ENCODE assay signal across 17 cellular contexts in genomic region chr6:109453156-109453555, GRCh38. TPM values are rescaled to one million over a fixed set of nuclear protein-coding genes. Genes with fewer than 3 reads are reported as not detected.
A peak's percentile ranks its signal among the peaks of the same experiment; 100 is the strongest.
DNase-seq lines count a peak whose midpoint lies in the region; FAIRE-seq and TF ChIP-seq lines count a peak whose summit lies in the region.
"Had no signal": no experiment of that assay in that cellular context is flagged by ENCODE, and none has a peak within 500 bp of the region (broad histone marks: within the 10 kb centered on the region; RNA-seq: fewer than 3 reads in every experiment).

No MANE protein-coding gene starts in this region.

- peaks cover 23% of the 10 kb centered on the region for H3K79me2 ChIP-seq in astrocyte (ENCODE audit: insufficient read depth, low read length)
- peaks cover 24% of the 10 kb centered on the region for H3K79me2 ChIP-seq in neural progenitor cell (ENCODE audit: low read depth)

- H4K20me1 ChIP-seq in astrocyte (ENCODE audit: insufficient read depth, low read length) (peaks cover 38% of the 10 kb centered on the region), neural progenitor cell (ENCODE audit: low read depth) (peaks cover 4% of the 10 kb centered on the region)

- peak overlapping the region; percentile 98 for H3K4me3 Mint-ChIP-seq in activated CD4-positive, alpha-beta T cell treated with anti-CD3 and anti-CD28 coated beads, Interleukin-2, amount 10 ng/mL, durations not matched to agents 24 days and 14 days
- H3K4me3 Mint-ChIP-seq in CD8-positive, alpha-beta memory T cell: peak overlapping the region in 4 of 7 donors; percentile 22 to 79 (median 53)
- no peak overlapping the region for H3K4me3 Mint-ChIP-seq in astrocyte (ENCODE audit: unreplicated experiment)
- peak overlapping the region; percentile 78 for H3K4me3 Mint-ChIP-seq in neural progenitor cell
- H3K4me3 Mint-ChIP-seq: GM23338 had no signal

- no peak overlapping the region for H3K27ac Mint-ChIP-seq in activated CD4-positive, alpha-beta T cell treated with anti-CD3 and anti-CD28 coated beads, Interleukin-2, amount 10 ng/mL, durations not matched to agents 24 days and 14 days
- peak overlapping the region in 6 of 8 donors; percentile 50 to 99 (median 80) for H3K27ac Mint-ChIP-seq in CD8-positive, alpha-beta memory T cell
- H3K27ac Mint-ChIP-seq in astrocyte (ENCODE audit: unreplicated experiment) (peak overlapping the region; percentile 26), neural progenitor cell (no peak overlapping the region)
- H3K27ac Mint-ChIP-seq: GM23338 had no signal

- DNase-seq in activated CD4-positive, alpha-beta T cell treated with anti-CD3 and anti-CD28 coated beads, Interleukin-2, amount 10 ng/mL, durations not matched to agents 24 days and 14 days: no peak
- DNase-seq in activated CD4-positive, alpha-beta T cell treated with anti-CD3 and anti-CD28 coated beads, Interleukin-2, amount 50 U/mL, for 4 hours: no peak
- no peak for DNase-seq in CD8-positive, alpha-beta memory T cell
- no peak for DNase-seq in astrocyte (ENCODE audit: low read depth)
- no peak for DNase-seq in neural progenitor cell (ENCODE audit: low spot score)
- DNase-seq in NCI-H526 (lab: John Stamatoyannopoulos, UW): no peak
- no peak for DNase-seq in activated CD4-positive, CD25-positive, alpha-beta regulatory T cell (lab: John Stamatoyannopoulos, UW)
- no peak for DNase-seq in DMS114 treated with DMSO at 0.1 percent for 48 hours (lab: John Stamatoyannopoulos, UW; ENCODE audit: unreplicated experiment)
- DNase-seq: activated CD4-positive, alpha-beta T cell treated with anti-CD3 and anti-CD28 coated beads, Interleukin-2, amount 50 U/mL, for 48 hours; aorta; Kasumi-1; NCI-H1105 treated with DMSO at 0.1 percent for 48 hours had no signal

- H3K36me3 ChIP-seq in CD8-positive, alpha-beta memory T cell (ENCODE audit: insufficient read depth, low read length): no peaks in the 10 kb centered on the region
- H3K36me3 ChIP-seq in astrocyte (ENCODE audit: insufficient read depth, low read length) (peaks cover 3% of the 10 kb centered on the region), neural progenitor cell (no peaks in the 10 kb centered on the region)

- peaks cover 34% of the 10 kb centered on the region for H3K36me3 Mint-ChIP-seq in activated CD4-positive, alpha-beta T cell treated with anti-CD3 and anti-CD28 coated beads, Interleukin-2, amount 10 ng/mL, durations not matched to agents 24 days and 14 days (ENCODE audit: low read depth)
- H3K36me3 Mint-ChIP-seq in CD8-positive, alpha-beta memory T cell: peaks cover 0 to 23% (median 0%) of the 10 kb centered on the region in 3 donors
- H3K36me3 Mint-ChIP-seq in astrocyte (ENCODE audit: low read depth, unreplicated experiment): peaks cover 13% of the 10 kb centered on the region
- peaks cover 5% of the 10 kb centered on the region for H3K36me3 Mint-ChIP-seq in neural progenitor cell

- intact Hi-C loops in activated CD4-positive, alpha-beta T cell treated with anti-CD3 and anti-CD28 coated beads, Interleukin-2, amount 10 ng/mL, durations not matched to agents 24 days and 14 days (cut with micrococcal nuclease): loop anchor here (10.0 kb wide), 1 partner anchor 242 kb away; the partner anchor contains the start of genes AK9 and FIG4

- TF ChIP-seq CTCF in astrocyte (IDR thresholded peaks at IDR 0.05; ENCODE audit: insufficient read depth, low read depth, low read length): no peak
- no peak for TF ChIP-seq CTCF in neural progenitor cell (IDR thresholded peaks at IDR 0.05)

- no peaks in the 10 kb centered on the region for H3K9me3 ChIP-seq in CD8-positive, alpha-beta memory T cell (ENCODE audit: low read length)
- H3K9me3 ChIP-seq in astrocyte (ENCODE audit: insufficient read depth, low read depth, low read length): no peaks in the 10 kb centered on the region
- no peaks in the 10 kb centered on the region for H3K9me3 ChIP-seq in neural progenitor cell (ENCODE audit: low read depth)

- H3K4me1 Mint-ChIP-seq in activated CD4-positive, alpha-beta T cell treated with anti-CD3 and anti-CD28 coated beads, Interleukin-2, amount 10 ng/mL, durations not matched to agents 24 days and 14 days: peaks cover 58% of the 10 kb centered on the region
- peaks cover 54 to 74% (median 56%) of the 10 kb centered on the region in 3 donors for H3K4me1 Mint-ChIP-seq in CD8-positive, alpha-beta memory T cell
- peaks cover 6% of the 10 kb centered on the region for H3K4me1 Mint-ChIP-seq in astrocyte (ENCODE audit: low read depth, unreplicated experiment)
- peaks cover 28% of the 10 kb centered on the region for H3K4me1 Mint-ChIP-seq in neural progenitor cell

- H3K27ac ChIP-seq in CD8-positive, alpha-beta memory T cell (ENCODE audit: low read depth, low read length): no peak overlapping the region
- H3K27ac ChIP-seq in astrocyte (ENCODE audit: low read depth, low read length): no peak overlapping the region
- H3K27ac ChIP-seq in neural progenitor cell: no peak overlapping the region

- no peak overlapping the region for H3K9ac ChIP-seq in astrocyte (ENCODE audit: low read length)
- H3K9ac ChIP-seq in neural progenitor cell: no peak overlapping the region

- no peak for FAIRE-seq in astrocyte (lab: Jason Lieb, UNC)
- FAIRE-seq: endometrium, GM18507, islet of Langerhans had no signal

- H3F3A ChIP-seq in neural progenitor cell (ENCODE audit: low read depth): peaks cover 37% of the 10 kb centered on the region

- H3K9me3 Mint-ChIP-seq in activated CD4-positive, alpha-beta T cell treated with anti-CD3 and anti-CD28 coated beads, Interleukin-2, amount 10 ng/mL, durations not matched to agents 24 days and 14 days: no peaks in the 10 kb centered on the region
- no peaks in the 10 kb centered on the region for H3K9me3 Mint-ChIP-seq in CD8-positive, alpha-beta memory T cell
- H3K9me3 Mint-ChIP-seq in astrocyte (ENCODE audit: unreplicated experiment) (no peaks in the 10 kb centered on the region), neural progenitor cell (no peaks in the 10 kb centered on the region)
- H3K9me3 Mint-ChIP-seq: GM23338 had no signal

- H3K27me3 ChIP-seq in CD8-positive, alpha-beta memory T cell (ENCODE audit: insufficient read depth, low read length, poor library complexity, severe bottlenecking): no peaks in the 10 kb centered on the region
- H3K27me3 ChIP-seq in astrocyte (ENCODE audit: insufficient read depth, low read length): no peaks in the 10 kb centered on the region
- H3K27me3 ChIP-seq in neural progenitor cell: no peaks in the 10 kb centered on the region

- CTCF ChIA-PET in CD8-positive, alpha-beta memory T cell (lab: Charles Lee): interaction anchor here (4.2 kb wide), 1 partner anchor 12 kb away, joined by 21 read pairs; the partner anchor contains the start of genes PPIL6 and SMPD2

- POLR2A ChIA-PET in CD8-positive, alpha-beta memory T cell (lab: Charles Lee): interaction anchor here (1.1 to 4.1 kb wide), 3 partner anchors 8 to 71 kb away, joined by 3 to 45 read pairs (median 20); partner anchors contain the start of genes CD164, PPIL6 and SMPD2

- no peaks in the 10 kb centered on the region for H3K27me3 Mint-ChIP-seq in activated CD4-positive, alpha-beta T cell treated with anti-CD3 and anti-CD28 coated beads, Interleukin-2, amount 10 ng/mL, durations not matched to agents 24 days and 14 days
- peaks cover 0 to 1% of the 10 kb centered on the region in 2 donors for H3K27me3 Mint-ChIP-seq in CD8-positive, alpha-beta memory T cell
- H3K27me3 Mint-ChIP-seq in astrocyte (ENCODE audit: low read depth, unreplicated experiment) (no peaks in the 10 kb centered on the region), neural progenitor cell (ENCODE audit: insufficient read depth, low read depth) (peaks cover 14% of the 10 kb centered on the region)

- H2AFZ ChIP-seq in astrocyte (ENCODE audit: low read depth, low read length): no peak overlapping the region
- no peak overlapping the region for H2AFZ ChIP-seq in neural progenitor cell (replicated peaks)
- H2AFZ ChIP-seq: GM23338 had no signal

- H3K4me2 ChIP-seq in astrocyte (ENCODE audit: low read length) (no peak overlapping the region), neural progenitor cell (no peak overlapping the region)

- H3K4me1 ChIP-seq in CD8-positive, alpha-beta memory T cell (ENCODE audit: insufficient read depth, low read length): peaks cover 59% of the 10 kb centered on the region
- H3K4me1 ChIP-seq in astrocyte (ENCODE audit: insufficient read depth, low read length) (peaks cover 16% of the 10 kb centered on the region), neural progenitor cell (peaks cover 15% of the 10 kb centered on the region)

- H3K4me3 ChIP-seq in CD8-positive, alpha-beta memory T cell (ENCODE audit: low read length): no peak overlapping the region
- no peak overlapping the region for H3K4me3 ChIP-seq in astrocyte (ENCODE audit: insufficient read depth, low read depth, low read length)
- H3K4me3 ChIP-seq in neural progenitor cell: no peak overlapping the region
- H3K4me3 ChIP-seq: lung had no signal

RNA-seq across cellular contexts. Expression of gene MICAL1, which starts 2.4 kb away (rescaled TPM):
- 41.4 and 42.5 TPM in 2 replicates for total RNA-seq in activated CD4-positive, alpha-beta T cell treated with anti-CD3 and anti-CD28 coated beads, Interleukin-2, amount 10 ng/mL, durations not matched to agents 24 days and 14 days
- total RNA-seq in CD8-positive, alpha-beta memory T cell: 10 to 100 TPM; 33.2 to 34.7 TPM
- polyA plus RNA-seq in CD8-positive, alpha-beta memory T cell: 18.8 TPM
- total RNA-seq in astrocyte: 48.0 and 57.2 TPM in 2 replicates
- 50.6 and 123 TPM in 2 replicates for total RNA-seq in neural progenitor cell (ENCODE audit: low replicate concordance)

RNA-seq across cellular contexts. Expression of gene SMPD2, which starts 12.6 kb away (rescaled TPM):
- total RNA-seq in activated CD4-positive, alpha-beta T cell treated with anti-CD3 and anti-CD28 coated beads, Interleukin-2, amount 10 ng/mL, durations not matched to agents 24 days and 14 days: 18.2 and 20.5 TPM in 2 replicates
- total RNA-seq in CD8-positive, alpha-beta memory T cell: 10 to 100 TPM; 15.1 to 15.8 TPM
- polyA plus RNA-seq in CD8-positive, alpha-beta memory T cell: 9.4 TPM
- total RNA-seq in astrocyte (4.9 and 6.2 TPM in 2 replicates), neural progenitor cell (ENCODE audit: low replicate concordance) (10.3 and 11.5 TPM in 2 replicates)

RNA-seq across cellular contexts. Expression of gene PPIL6, which starts 12.7 kb away (rescaled TPM):
- not detected in 2 replicates for total RNA-seq in activated CD4-positive, alpha-beta T cell treated with anti-CD3 and anti-CD28 coated beads, Interleukin-2, amount 10 ng/mL, durations not matched to agents 24 days and 14 days
- under 1 TPM in 1 of 2 experiments, not detected in 1; 0.13 TPM for total RNA-seq in CD8-positive, alpha-beta memory T cell
- 0.46 TPM for polyA plus RNA-seq in CD8-positive, alpha-beta memory T cell
- total RNA-seq in astrocyte (1.6 and 1.7 TPM in 2 replicates), neural progenitor cell (ENCODE audit: low replicate concordance) (4.8 and 7.9 TPM in 2 replicates)

RNA-seq across cellular contexts. Expression of gene ZBTB24, which starts 29.9 kb away (rescaled TPM):
- 18.9 and 19.6 TPM in 2 replicates for total RNA-seq in activated CD4-positive, alpha-beta T cell treated with anti-CD3 and anti-CD28 coated beads, Interleukin-2, amount 10 ng/mL, durations not matched to agents 24 days and 14 days
- total RNA-seq in CD8-positive, alpha-beta memory T cell: 10 to 100 TPM; 19.5 to 19.9 TPM
- 7.5 TPM for polyA plus RNA-seq in CD8-positive, alpha-beta memory T cell
- total RNA-seq in astrocyte (8.4 and 9.3 TPM in 2 replicates), neural progenitor cell (ENCODE audit: low replicate concordance) (13.9 and 17.3 TPM in 2 replicates)

Comparison
In these comparisons a context has a peak if more than half of its experiments do, and no peak if none do; other contexts are left out.
1. H3K27ac Mint-ChIP-seq: peak in CD8-positive, alpha-beta memory T cell (6 of 8) and astrocyte (single experiment); none in activated CD4-positive, alpha-beta T cell treated with anti-CD3 and anti-CD28 coated beads, Interleukin-2, amount 10 ng/mL, durations not matched to agents 24 days and 14 days (single experiment) and neural progenitor cell (single experiment).